Comparison of ENCODE assay signal across 14 cellular contexts in the genomic region with DNA sequence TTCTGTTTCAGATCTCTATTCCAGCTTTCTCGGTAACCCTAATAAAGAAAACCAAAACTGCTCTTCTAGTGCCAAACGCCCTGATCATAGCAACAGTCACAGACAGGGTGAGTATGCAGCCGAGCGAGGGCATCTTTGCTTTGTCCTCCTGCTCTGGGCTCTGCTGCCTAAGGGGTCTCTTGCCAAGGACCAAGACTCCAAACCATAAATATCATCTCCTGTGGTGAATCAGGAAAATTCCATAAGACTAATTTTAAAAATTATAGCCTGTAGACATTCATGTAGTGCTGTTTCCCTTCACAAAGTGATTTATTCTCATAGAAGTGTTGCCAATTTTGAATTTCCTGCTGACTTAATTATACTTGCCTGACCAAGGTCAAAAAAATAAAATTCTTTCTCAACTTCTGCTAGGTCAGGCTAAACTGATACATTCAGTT. TPM values are rescaled to one million over a fixed set of nuclear protein-coding genes. Genes with fewer than 3 reads are reported as not detected.
DNase-seq lines count a peak whose midpoint lies in the region; ATAC-seq, FAIRE-seq and TF ChIP-seq lines count a peak whose summit lies in the region.
"Had no signal": no experiment of that assay in that cellular context is flagged by ENCODE, and none has a peak within 500 bp of the region (broad histone marks: within the 10 kb centered on the region; RNA-seq: fewer than 3 reads in every experiment).

No MANE protein-coding gene starts in this region.

- WGBS in GM23248 (ENCODE audit: low coverage in 1 of 2, low lambda C conversion rate in 2 of 2, missing lambda C conversion rate in 2 of 2), 2 experiments: 17 to 21% methylated on average over 4 of the region's 4 CpGs
- WGBS in body of pancreas, 2 donors: 61 to 62% methylated on average over 4 of the region's 4 CpGs

- H3K36me3 ChIP-seq in GM23248 (ENCODE audit: low read depth) (peaks cover 88% of the 10 kb centered on the region), body of pancreas (replicated peaks in 1 of 2; ENCODE audit: insufficient read depth in 1 of 2, low read depth in 2 of 2) (no peaks in the 10 kb centered on the region), kidney (ENCODE audit: control insufficient read depth in 1 of 2, insufficient read depth in 2 of 2, low read length in 2 of 2) (peaks cover 16 to 38% of the 10 kb centered on the region in 2 donors), stomach smooth muscle (ENCODE audit: control insufficient read depth in 2 of 2, insufficient read depth in 2 of 2, low read length in 2 of 2) (peaks cover 5 to 20% of the 10 kb centered on the region in 2 donors)

- no peaks in the 10 kb centered on the region for H3K9me2 ChIP-seq in GM23248 (ENCODE audit: insufficient read depth)

- H3K27ac ChIP-seq in GM23248 (peak overlapping the region; percentile 75), body of pancreas (peak overlapping the region; percentile 20 to 58 (median 28)), kidney (ENCODE audit: low read depth in 2 of 2, low read length in 2 of 2) (peak overlapping the region; percentile 47 to 81), stomach smooth muscle (ENCODE audit: low read length) (peak overlapping the region; percentile 41)
- H3K27ac ChIP-seq: hepatocyte had no signal

- H4K20me1 ChIP-seq in GM23248 (ENCODE audit: insufficient read depth): no peaks in the 10 kb centered on the region

- peaks cover 63% of the 10 kb centered on the region for H3F3A ChIP-seq in GM23248 (ENCODE audit: insufficient read depth)

- H3K4me2 ChIP-seq in GM23248 (ENCODE audit: unreplicated experiment): peak overlapping the region; percentile 35
- H3K4me2 ChIP-seq: hepatocyte had no signal

- H3K9ac ChIP-seq in GM23248 (peak overlapping the region; percentile 65), kidney (ENCODE audit: low read length in 2 of 2) (peak overlapping the region in 1 of 2 donors; percentile 57), stomach smooth muscle (ENCODE audit: low read length in 2 of 2) (peak overlapping the region in 1 of 2 donors; percentile 23)

- H3K9me3 ChIP-seq in GM23248 (ENCODE audit: low read depth) (no peaks in the 10 kb centered on the region), body of pancreas (no peaks in the 10 kb centered on the region), kidney (ENCODE audit: control insufficient read depth in 1 of 2, low read length in 2 of 2) (no peaks in the 10 kb centered on the region), stomach smooth muscle (ENCODE audit: control insufficient read depth in 2 of 2, low read length in 2 of 2) (no peaks in the 10 kb centered on the region)

- H3K4me1 ChIP-seq in GM23248 (ENCODE audit: insufficient read depth) (peaks cover 61% of the 10 kb centered on the region), body of pancreas (peaks cover 7% of the 10 kb centered on the region), kidney (ENCODE audit: control insufficient read depth in 1 of 2, insufficient read depth in 1 of 2, low read depth in 1 of 2, low read length in 2 of 2) (peaks cover 4 to 10% of the 10 kb centered on the region in 2 donors), stomach smooth muscle (ENCODE audit: control insufficient read depth, insufficient read depth, low read length) (peaks cover 8% of the 10 kb centered on the region)

- no peak for TF ChIP-seq POLR2A in body of pancreas (IDR thresholded peaks at IDR 0.05)

- H2AFZ ChIP-seq in GM23248: no peak overlapping the region
- H2AFZ ChIP-seq: hepatocyte had no signal

- peak; percentile 66 for DNase-seq in GM23248
- DNase-seq in body of pancreas: no peak
- no peak for DNase-seq in kidney
- DNase-seq in SKM-1 treated with dmso at 0.1 percent for 144 hours (lab: John Stamatoyannopoulos, UW; ENCODE audit: unreplicated experiment): no peak
- no peak for DNase-seq in NCI-H510A treated with DMSO at 0.1 percent for 48 hours (lab: John Stamatoyannopoulos, UW)
- DNase-seq in effector CD8-positive, alpha-beta T cell (lab: John Stamatoyannopoulos, UW): no peak
- no peak for DNase-seq in SW 1271 (lab: John Stamatoyannopoulos, UW)
- DNase-seq: activated CD4-positive, alpha-beta T cell treated with anti-CD3 and anti-CD28 coated beads, Interleukin-2, amount 50 U/mL, for 1 hour; DMS53; NCI-H524 treated with DMSO at 0.1 percent for 48 hours; stimulated activated CD4-positive, alpha-beta T cell treated with anti-CD3 and anti-CD28 coated beads, Interleukin-12 subunit alpha, Interleukin-12 subunit beta, amount 100 ng/mL, for 4 hours; T-helper 9 cell had no signal

- H3K27me3 ChIP-seq in GM23248 (replicated peaks; ENCODE audit: insufficient read depth): no peaks in the 10 kb centered on the region
- H3K27me3 ChIP-seq in body of pancreas: no peaks in the 10 kb centered on the region
- no peaks in the 10 kb centered on the region for H3K27me3 ChIP-seq in stomach smooth muscle (ENCODE audit: control insufficient read depth in 1 of 2, insufficient read depth in 2 of 2, low read length in 2 of 2)
- H3K27me3 ChIP-seq: hepatocyte had no signal

- in situ Hi-C loops in GM23248 (cut with MboI): no loop called here

- peaks cover 56% of the 10 kb centered on the region for H3K79me2 ChIP-seq in GM23248 (ENCODE audit: insufficient read depth)
- H3K79me2 ChIP-seq: hepatocyte had no signal

- intact Hi-C loops in body of pancreas (cut with DNase I): no loop called here
- intact Hi-C loops in kidney (cut with DNase I): no loop called here

- peak; percentile 68 for ATAC-seq in body of pancreas

- TF ChIP-seq CTCF in body of pancreas (IDR thresholded peaks at IDR 0.05) (no peak), kidney (IDR thresholded peaks at IDR 0.05; ENCODE audit: borderline replicate concordance, extremely low read depth, insufficient read depth) (no peak)

- FAIRE-seq in kidney (lab: Jason Lieb, UNC): peak; percentile 23

- H3K4me3 ChIP-seq in GM23248: peak overlapping the region; percentile 31; the same call in 1 of the 2 replicates
- H3K4me3 ChIP-seq in body of pancreas: no peak overlapping the region
- peak overlapping the region in 1 of 2 donors; percentile 22 for H3K4me3 ChIP-seq in kidney (ENCODE audit: low read length in 2 of 2)
- no peak overlapping the region for H3K4me3 ChIP-seq in stomach smooth muscle (ENCODE audit: low read length in 2 of 2)
- H3K4me3 ChIP-seq: hepatocyte had no signal

RNA-seq across cellular contexts. Expression of a gene that starts 54.5 kb away (rescaled TPM):
- total RNA-seq in GM23248 (2014; rRNA removed; shearing (Covaris generic)): 88.5 and 90.4 TPM in 2 replicates
- polyA plus RNA-seq in GM23248 (2016; fragmentation: Nextera tagmentation; extraction: Ambion mirVana): 128 and 129 TPM in 2 replicates
- 10 to 100 TPM; 34.9 to 35.8 TPM for total RNA-seq in body of pancreas
- 38.5 TPM for total RNA-seq in kidney
- polyA plus RNA-seq in kidney (ENCODE audit: insufficient read depth, low read depth, low replicate concordance): 18.4 TPM
